ENCODE assay signal across 13 cellular contexts in genomic region chrY:2937149-2937548, GRCh38. TPM values are rescaled to one million over a fixed set of nuclear protein-coding genes. Genes with fewer than 3 reads are reported as not detected.
DNase-seq lines count a peak whose midpoint lies in the region; ATAC-seq and TF ChIP-seq lines count a peak whose summit lies in the region.
"Had no signal": no experiment of that assay in that cellular context is flagged by ENCODE, and none has a peak within 500 bp of the region (broad histone marks: within the 10 kb centered on the region; RNA-seq: fewer than 3 reads in every experiment).

No MANE protein-coding gene starts in this region.

- no peak for ATAC-seq in PC-3
- no peak for ATAC-seq in GM18511 (IDR thresholded peaks at IDR 0.05; ENCODE audit: unreplicated experiment)

- no peak overlapping the region for H3K4ac ChIP-seq in mesenchymal stem cell (ENCODE audit: low read depth in 1 of 2, low read length in 2 of 2)

- H3F3A ChIP-seq in GM23248 (ENCODE audit: insufficient read depth) (peaks cover 20% of the 10 kb centered on the region), PC-3 (ENCODE audit: low read length, unreplicated experiment) (no peaks in the 10 kb centered on the region)

- no peaks in the 10 kb centered on the region for H3K9me3 Mint-ChIP-seq in activated naive CD4-positive, alpha-beta T cell treated with anti-CD3 and anti-CD28 coated beads, Interleukin-2, amount 10 ng/mL, durations not matched to agents 7 days and 5 days
- H3K9me3 Mint-ChIP-seq: H9, type B pancreatic cell had no signal

- intact Hi-C loops in PC-3 (cut with micrococcal nuclease), result no loop called here

- H2AFZ ChIP-seq in GM23248, result no peak overlapping the region
- no peak overlapping the region for H2AFZ ChIP-seq in mesenchymal stem cell (ENCODE audit: low read depth, low read length)
- H2AFZ ChIP-seq in PC-3 (ENCODE audit: low read length), result no peak overlapping the region

- POLR2A ChIA-PET in AG04449 (lab: Yijun Ruan, JAX) (interaction anchor here (0.7 kb wide), 1 partner anchor 10 kb away, joined by 3 read pairs; no protein-coding TSS in a partner anchor), PC-3 (lab: Charles Lee; ENCODE audit: unreplicated experiment) (no interaction called here)

- H3K79me2 ChIP-seq in GM23248 (ENCODE audit: insufficient read depth) (peaks cover 78% of the 10 kb centered on the region), PC-3 (ENCODE audit: low read length) (no peaks in the 10 kb centered on the region)

- H3K4me3 Mint-ChIP-seq in activated naive CD4-positive, alpha-beta T cell treated with anti-CD3 and anti-CD28 coated beads, Interleukin-2, amount 10 ng/mL, durations not matched to agents 7 days and 5 days, result peak overlapping the region; percentile 88
- H3K4me3 Mint-ChIP-seq: H9, type B pancreatic cell had no signal

- 92 to 93% methylated on average over 9 to 19 of the region's 19 CpGs for WGBS in GM23248 (ENCODE audit: low coverage in 1 of 2, low lambda C conversion rate in 2 of 2, missing lambda C conversion rate in 2 of 2), 2 experiments
- WGBS in mesenchymal stem cell, result 100% methylated on average over 6 of the region's 19 CpGs

- H2AK5ac ChIP-seq in mesenchymal stem cell (ENCODE audit: low read length, severe bottlenecking), result no peak overlapping the region

- no peaks in the 10 kb centered on the region for H3K36me3 ChIP-seq in GM23248 (ENCODE audit: low read depth)
- no peaks in the 10 kb centered on the region for H3K36me3 ChIP-seq in mesenchymal stem cell (ENCODE audit: control insufficient read depth in 1 of 2, insufficient read depth in 2 of 2, low read depth in 1 of 2, low read length in 2 of 2)
- H3K36me3 ChIP-seq in PC-3 (ENCODE audit: low read depth, low read length), result no peaks in the 10 kb centered on the region

- H3K79me1 ChIP-seq in mesenchymal stem cell (replicated peaks; ENCODE audit: low read length, poor library complexity, severe bottlenecking), result no peaks in the 10 kb centered on the region

- no TSS peak for BruUV-seq in PC-3 (replicated peaks; lab: Mats Ljungman, UMichigan)

- no peak overlapping the region for H3K14ac ChIP-seq in mesenchymal stem cell (ENCODE audit: low read length in 2 of 2)

- H4K20me1 ChIP-seq in GM23248 (ENCODE audit: insufficient read depth) (no peaks in the 10 kb centered on the region), PC-3 (ENCODE audit: low read length) (no peaks in the 10 kb centered on the region)

- H3K9ac ChIP-seq in GM23248, result peak overlapping the region; percentile 100
- H3K9ac ChIP-seq in mesenchymal stem cell (ENCODE audit: low read length), result no peak overlapping the region
- H3K9ac ChIP-seq in PC-3 (ENCODE audit: low read length), result no peak overlapping the region

- H4K8ac ChIP-seq in mesenchymal stem cell (ENCODE audit: low read length), result no peak overlapping the region

- H4K91ac ChIP-seq in mesenchymal stem cell (ENCODE audit: low read length), result no peak overlapping the region

- H3K4me1 ChIP-seq in GM23248 (ENCODE audit: insufficient read depth) (peaks cover 19% of the 10 kb centered on the region; the same call in 1 of the 2 replicates), mesenchymal stem cell (ENCODE audit: control insufficient read depth, insufficient read depth, low read depth, low read length) (peaks cover 4% of the 10 kb centered on the region), PC-3 (ENCODE audit: insufficient read depth, low read length) (no peaks in the 10 kb centered on the region)

- H2BK15ac ChIP-seq in mesenchymal stem cell (ENCODE audit: low read depth, poor library complexity, severe bottlenecking), result no peak overlapping the region

- peak overlapping the region; percentile 97 for H3K27ac Mint-ChIP-seq in activated naive CD4-positive, alpha-beta T cell treated with anti-CD3 and anti-CD28 coated beads, Interleukin-2, amount 10 ng/mL, durations not matched to agents 7 days and 5 days
- H3K27ac Mint-ChIP-seq: H9, type B pancreatic cell had no signal

- H3K36me3 Mint-ChIP-seq in activated naive CD4-positive, alpha-beta T cell treated with anti-CD3 and anti-CD28 coated beads, Interleukin-2, amount 10 ng/mL, durations not matched to agents 7 days and 5 days, result peaks cover 16% of the 10 kb centered on the region
- H3K36me3 Mint-ChIP-seq: type B pancreatic cell had no signal

- H3K4me2 ChIP-seq in GM23248 (ENCODE audit: unreplicated experiment), result peak overlapping the region; percentile 98
- peak overlapping the region; percentile 49 for H3K4me2 ChIP-seq in mesenchymal stem cell (ENCODE audit: low read length, poor library complexity, severe bottlenecking)
- no peak overlapping the region for H3K4me2 ChIP-seq in PC-3 (ENCODE audit: low read length)

- H3K4me3 ChIP-seq in AG04449 (ENCODE audit: low read depth, low read length) (peak overlapping the region; percentile 70), GM23248 (peak overlapping the region; percentile 99), mesenchymal stem cell (ENCODE audit: insufficient read depth in 1 of 2, low read depth in 1 of 2, low read length in 2 of 2) (no peak overlapping the region), PC-3 (ENCODE audit: low read length) (no peak overlapping the region)

- H3K9me3 ChIP-seq in GM23248 (ENCODE audit: low read depth) (no peaks in the 10 kb centered on the region), mesenchymal stem cell (ENCODE audit: control insufficient read depth, low read length) (no peaks in the 10 kb centered on the region), PC-3 (ENCODE audit: low read length) (no peaks in the 10 kb centered on the region)

- H3K18ac ChIP-seq in mesenchymal stem cell (ENCODE audit: low read depth in 1 of 2, low read length in 2 of 2), result no peak overlapping the region

- H3K27ac ChIP-seq in GM23248 (peak overlapping the region; percentile 100; the same call in 1 of the 2 replicates), mesenchymal stem cell (ENCODE audit: low read length, poor library complexity, severe bottlenecking) (no peak overlapping the region), PC-3 (ENCODE audit: low read length) (no peak overlapping the region)

- H2BK120ac ChIP-seq in mesenchymal stem cell (ENCODE audit: low read depth, low read length), result no peak overlapping the region

- no peak for TF ChIP-seq CTCF in AG04449 (IDR thresholded peaks at IDR 0.05; ENCODE audit: insufficient read depth, low read length, missing control alignments)
- TF ChIP-seq CTCF in PC-3 (conservative IDR thresholded peaks at IDR 0.05; ENCODE audit: low read depth, low read length), result no peak

- in situ Hi-C loops in GM23248 (cut with MboI), result no loop called here

- H3K27me3 Mint-ChIP-seq in activated naive CD4-positive, alpha-beta T cell treated with anti-CD3 and anti-CD28 coated beads, Interleukin-2, amount 10 ng/mL, durations not matched to agents 7 days and 5 days, result no peaks in the 10 kb centered on the region
- H3K27me3 Mint-ChIP-seq: type B pancreatic cell had no signal

- H3K4me1 Mint-ChIP-seq in activated naive CD4-positive, alpha-beta T cell treated with anti-CD3 and anti-CD28 coated beads, Interleukin-2, amount 10 ng/mL, durations not matched to agents 7 days and 5 days, result peaks cover 31% of the 10 kb centered on the region
- H3K4me1 Mint-ChIP-seq: H9 had no signal

- H3K23ac ChIP-seq in mesenchymal stem cell (ENCODE audit: low read length in 2 of 2), result no peak overlapping the region

- no peak for DNase-seq in AG04449 (ENCODE audit: low read depth, low spot score)
- no peak for DNase-seq in GM23248
- DNase-seq in activated naive CD4-positive, alpha-beta T cell treated with anti-CD3 and anti-CD28 coated beads, Interleukin-2, amount 10 ng/mL, durations not matched to agents 7 days and 5 days, result peak; percentile 21
- DNase-seq in mesenchymal stem cell, result no peak
- DNase-seq in PC-3, result no peak
- DNase-seq in superior temporal gyrus (ENCODE audit: extremely low spot score), result no peak
- no peak for DNase-seq in cerebellar cortex (ENCODE audit: low spot score)
- DNase-seq: activated T-cell treated with anti-CD3 and anti-CD28 coated beads, Interleukin-2, amount 50 U/mL, for 48 hours; H9 had no signal

- H3K27me3 ChIP-seq in GM23248 (replicated peaks; ENCODE audit: insufficient read depth) (no peaks in the 10 kb centered on the region), mesenchymal stem cell (ENCODE audit: control insufficient read depth in 1 of 2, insufficient read depth in 1 of 2, low read length in 2 of 2) (no peaks in the 10 kb centered on the region), PC-3 (ENCODE audit: low read length) (no peaks in the 10 kb centered on the region)

- no peak overlapping the region for H2BK12ac ChIP-seq in mesenchymal stem cell (ENCODE audit: low read length in 2 of 2)

- CTCF ChIA-PET in AG04449 (lab: Yijun Ruan, JAX) (interaction anchor here (1.0 to 2.6 kb wide), 7 partner anchors 9 to 37 kb away, joined by 3 to 18 read pairs (median 4); no protein-coding TSS in a partner anchor), PC-3 (lab: Charles Lee) (no interaction called here)
- CTCF ChIA-PET in activated naive CD4-positive, alpha-beta T cell treated with anti-CD3 and anti-CD28 coated beads, Interleukin-2, amount 10 ng/mL, durations not matched to agents 7 days and 5 days (lab: Charles Lee), result interaction anchor here (1.0 to 1.1 kb wide), 3 partner anchors 12 to 33 kb away, joined by 3 read pairs; no protein-coding TSS in a partner anchor

- H2BK5ac ChIP-seq in mesenchymal stem cell (ENCODE audit: low read depth, low read length, poor library complexity, severe bottlenecking), result no peak overlapping the region

- H3K9me2 ChIP-seq in GM23248 (ENCODE audit: insufficient read depth) (no peaks in the 10 kb centered on the region), PC-3 (replicated peaks; ENCODE audit: low read length) (no peaks in the 10 kb centered on the region)

RNA-seq across cellular contexts. Expression of gene ZFY, which starts 2.0 kb away (rescaled TPM):
- 14.6 and 18.5 TPM in 2 replicates for total RNA-seq in GM23248 (2014; rRNA removed; shearing (Covaris generic))
- polyA plus RNA-seq in GM23248 (2016; fragmentation: Nextera tagmentation; extraction: Ambion mirVana), result 9.6 and 10.0 TPM in 2 replicates
- polyA plus RNA-seq in mesenchymal stem cell (2013, experiment 1 of 2), result 7.8 TPM
- polyA plus RNA-seq in mesenchymal stem cell (2013, experiment 2 of 2), result 8.1 TPM
- total RNA-seq in PC-3 (2014; rRNA removed), result not detected in 2 replicates
- total RNA-seq: chondrocyte, H9, posterior vena cava had no signal

Comparison
In these comparisons a context has a peak if more than half of its experiments do, and no peak if none do; other contexts are left out.
1. H3K4me3 ChIP-seq: peak in AG04449 (single experiment) and GM23248 (single experiment); none in mesenchymal stem cell (0 of 2) and PC-3 (single experiment).